8 cellular contexts compared by ENCODE assay signal in the genomic region with DNA sequence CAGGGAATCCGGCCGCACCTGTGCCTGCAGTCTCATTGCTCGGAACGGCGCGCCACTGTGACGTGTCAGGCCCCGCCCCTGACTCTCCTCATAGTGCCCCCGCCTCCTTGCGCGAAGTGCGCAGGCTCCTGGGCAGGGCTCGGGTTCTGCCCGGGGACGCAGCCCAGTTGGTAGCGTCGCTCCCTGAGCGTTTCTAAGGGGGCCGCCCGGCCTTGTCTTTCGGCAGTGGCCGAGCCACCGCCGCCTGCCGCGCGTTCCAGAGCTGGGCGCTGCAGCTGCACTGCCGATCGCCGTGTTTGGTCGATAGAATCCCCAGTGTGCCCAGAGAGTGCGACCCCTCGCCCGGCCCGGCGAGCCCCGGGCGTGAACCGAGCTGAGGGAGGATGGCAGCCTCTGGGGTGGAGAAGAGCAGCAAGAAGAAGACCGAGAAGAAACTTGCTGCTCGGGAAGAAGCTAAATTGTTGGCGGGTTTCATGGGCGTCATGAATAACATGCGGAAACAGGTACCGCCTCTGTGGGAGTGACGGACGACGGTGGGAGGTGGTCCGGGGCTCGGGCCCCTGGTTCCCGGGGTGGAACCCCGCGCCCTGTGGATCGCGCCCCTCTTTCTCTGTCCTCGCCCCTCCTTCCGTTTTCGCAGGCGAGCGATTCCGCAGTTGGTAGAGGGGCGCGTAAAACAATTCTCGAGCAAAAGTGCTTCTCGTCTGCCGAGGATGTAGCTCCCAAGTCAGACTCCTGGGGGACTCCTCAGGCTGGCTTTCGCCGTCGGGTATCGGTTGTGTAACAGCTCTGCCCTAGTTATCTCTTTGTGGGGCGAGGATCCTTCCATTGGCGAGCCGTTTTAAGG. TPM values are rescaled to one million over a fixed set of nuclear protein-coding genes. Genes with fewer than 3 reads are reported as not detected.
DNase-seq lines count a peak whose midpoint lies in the region; ATAC-seq, FAIRE-seq and TF ChIP-seq lines count a peak whose summit lies in the region.

A gene with protein sequence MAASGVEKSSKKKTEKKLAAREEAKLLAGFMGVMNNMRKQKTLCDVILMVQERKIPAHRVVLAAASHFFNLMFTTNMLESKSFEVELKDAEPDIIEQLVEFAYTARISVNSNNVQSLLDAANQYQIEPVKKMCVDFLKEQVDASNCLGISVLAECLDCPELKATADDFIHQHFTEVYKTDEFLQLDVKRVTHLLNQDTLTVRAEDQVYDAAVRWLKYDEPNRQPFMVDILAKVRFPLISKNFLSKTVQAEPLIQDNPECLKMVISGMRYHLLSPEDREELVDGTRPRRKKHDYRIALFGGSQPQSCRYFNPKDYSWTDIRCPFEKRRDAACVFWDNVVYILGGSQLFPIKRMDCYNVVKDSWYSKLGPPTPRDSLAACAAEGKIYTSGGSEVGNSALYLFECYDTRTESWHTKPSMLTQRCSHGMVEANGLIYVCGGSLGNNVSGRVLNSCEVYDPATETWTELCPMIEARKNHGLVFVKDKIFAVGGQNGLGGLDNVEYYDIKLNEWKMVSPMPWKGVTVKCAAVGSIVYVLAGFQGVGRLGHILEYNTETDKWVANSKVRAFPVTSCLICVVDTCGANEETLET (plus strand): TSS at position 142 of the 847 bp plus-strand sequence. CDS start 242 bp downstream, at position 384.

- H3K9ac ChIP-seq in mammary epithelial cell (ENCODE audit: insufficient read depth, low read length) (peak within 1 kb of the TSS; percentile 91), iPS-20b (ENCODE audit: low read depth, low read length) (peak within 1 kb of the TSS; percentile 92)

- H3K4me2 ChIP-seq in mammary epithelial cell (ENCODE audit: insufficient read depth, low read depth, low read length), result peak within 1 kb of the TSS; percentile 98

- H3K9me3 ChIP-seq in WERI-Rb-1 (ENCODE audit: severe bottlenecking) (no peaks in the 10 kb centered on the region), mammary epithelial cell (replicated peaks; ENCODE audit: insufficient read depth, low read length) (no peaks in the 10 kb centered on the region), iPS-20b (ENCODE audit: insufficient read depth, low read depth, low read length) (no peaks in the 10 kb centered on the region), small intestine (ENCODE audit: control insufficient read depth, low read depth) (no peaks in the 10 kb centered on the region)

- intact Hi-C loops in mammary epithelial cell (cut with micrococcal nuclease), result loop anchor here (1.0 to 2.0 kb wide), 2 partner anchors 19 to 76 kb away; partner anchors contain the start of gene NUP42

- dilution Hi-C loops in mammary epithelial cell (cut with HindIII; ENCODE audit: low sequenced_read_pairs), result no loop called here

- in situ Hi-C loops in ACHN (cut with HindIII; ENCODE audit: low pct_ligation_motif_present, low pct_unique_long_range_greater_than_20kb, low sequenced_read_pairs), result no loop called here
- in situ Hi-C loops in mammary epithelial cell (cut with MboI; ENCODE audit: low sequenced_read_pairs in 2 of 2), result no loop called here

- ATAC-seq in GM18870 (IDR thresholded peaks at IDR 0.05; ENCODE audit: unreplicated experiment), result peak; percentile 82
- peak; percentile 93 for ATAC-seq in HG03135 (IDR thresholded peaks at IDR 0.05; ENCODE audit: unreplicated experiment)

- FAIRE-seq in small intestine (lab: Jason Lieb, UNC), result no peak

- H3K27me3 ChIP-seq in WERI-Rb-1 (ENCODE audit: insufficient read depth, low read depth, severe bottlenecking), result no peaks in the 10 kb centered on the region
- no peaks in the 10 kb centered on the region for H3K27me3 ChIP-seq in mammary epithelial cell (ENCODE audit: insufficient read depth, low read length)
- no peaks in the 10 kb centered on the region for H3K27me3 ChIP-seq in iPS-20b (ENCODE audit: insufficient read depth, low read length)
- no peaks in the 10 kb centered on the region for H3K27me3 ChIP-seq in small intestine (ENCODE audit: control insufficient read depth in 2 of 2, insufficient read depth in 2 of 2, low read length in 2 of 2)

- BruUV-seq in mammary epithelial cell (replicated peaks; lab: Mats Ljungman, UMichigan), result TSS peak; percentile 33

- H3K4me1 ChIP-seq in mammary epithelial cell (ENCODE audit: insufficient read depth, low read length) (peaks cover 17% of the 10 kb centered on the region), iPS-20b (ENCODE audit: insufficient read depth, low read length) (peaks cover 17% of the 10 kb centered on the region), small intestine (ENCODE audit: control insufficient read depth in 2 of 2, insufficient read depth in 1 of 2, low read depth in 1 of 2, low read length in 1 of 2) (peaks cover 0 to 9% of the 10 kb centered on the region in 2 donors)

- peaks cover 6% of the 10 kb centered on the region; the same call in 1 of the 2 replicates for H3K36me3 ChIP-seq in WERI-Rb-1
- H3K36me3 ChIP-seq in mammary epithelial cell (ENCODE audit: insufficient read depth, low read length), result no peaks in the 10 kb centered on the region
- no peaks in the 10 kb centered on the region; the same call in 1 of the 2 replicates for H3K36me3 ChIP-seq in iPS-20b (ENCODE audit: insufficient read depth, low read depth, low read length)
- H3K36me3 ChIP-seq in small intestine (ENCODE audit: control insufficient read depth in 2 of 2, insufficient read depth in 2 of 2, low read length in 2 of 2), result no peaks in the 10 kb centered on the region

- H2AFZ ChIP-seq in mammary epithelial cell (ENCODE audit: low read depth, low read length), result peak within 1 kb of the TSS; percentile 89

- H3K4me3 ChIP-seq in WERI-Rb-1 (ENCODE audit: low read depth, low read length) (peak within 1 kb of the TSS; percentile 95), mammary epithelial cell (replicated peaks in 1 of 3; ENCODE audit: insufficient read depth in 1 of 3, low read depth in 2 of 3, low read length in 3 of 3) (peak within 1 kb of the TSS; percentile 70 to 99 (median 77)), iPS-20b (ENCODE audit: low read length) (peak within 1 kb of the TSS; percentile 96), small intestine (ENCODE audit: low read depth in 1 of 2, low read length in 2 of 2) (peak within 1 kb of the TSS; percentile 52 to 98)

- TF ChIP-seq CTCF in WERI-Rb-1 (IDR thresholded peaks at IDR 0.05; ENCODE audit: low read depth, low read length) (peak; percentile 30; the same call in 1 of the 2 replicates), mammary epithelial cell (conservative IDR thresholded peaks at IDR 0.05 in 1 of 2, IDR thresholded peaks at IDR 0.05 in 1 of 2; ENCODE audit: extremely low read depth in 1 of 2, insufficient read depth in 1 of 2, low read depth in 1 of 2, low read length in 2 of 2) (peak in 1 of 2 donors; percentile 28)

- H3K27ac ChIP-seq in WERI-Rb-1, result peak within 1 kb of the TSS; percentile 82
- H3K27ac ChIP-seq in mammary epithelial cell (ENCODE audit: insufficient read depth, low read depth, low read length), result peak within 1 kb of the TSS; percentile 93
- peak within 1 kb of the TSS; percentile 79 for H3K27ac ChIP-seq in iPS-20b (ENCODE audit: low read length)
- H3K27ac ChIP-seq in small intestine (ENCODE audit: low read depth in 1 of 2, low read length in 1 of 2), result peak within 1 kb of the TSS; percentile 91

- peaks cover 53% of the 10 kb centered on the region for H3K79me2 ChIP-seq in mammary epithelial cell (ENCODE audit: insufficient read depth, low read length)

- peak; percentile 98 for DNase-seq in ACHN
- DNase-seq in NCI-H2196 treated with DMSO at 0.1 percent for 48 hours (lab: John Stamatoyannopoulos, UW; ENCODE audit: unreplicated experiment), result peak; percentile 86
- DNase-seq in WERI-Rb-1, result peak; percentile 96
- peak; percentile 93 for DNase-seq in mammary epithelial cell
- DNase-seq in small intestine, result peak; percentile 96

- 2% methylated on average over 37 of the region's 74 CpGs for WGBS in mammary epithelial cell (ENCODE audit: low coverage, missing lambda C conversion rate)
- WGBS in small intestine, 3 donors, result 0 to 1% (median 0%) methylated on average over 65 to 74 of the region's 74 CpGs

- CTCF ChIA-PET in mammary epithelial cell (lab: Charles Lee; ENCODE audit: low non-redundant PET), result interaction anchor here (0.8 kb wide), 2 partner anchors 20 to 33 kb away, joined by 3 to 16 read pairs; no protein-coding TSS in a partner anchor

- no peaks in the 10 kb centered on the region for H4K20me1 ChIP-seq in mammary epithelial cell (ENCODE audit: insufficient read depth, low read length)

RNA-seq across cellular contexts. Expression of the gene that starts here (rescaled TPM):
- 10 to 100 TPM; 33.3 to 39.2 TPM for total RNA-seq in mammary epithelial cell
- 24.9 TPM for polyA plus RNA-seq in mammary epithelial cell
- 5.9 TPM for polyA minus RNA-seq in mammary epithelial cell
- 10 to 100 TPM; 12.5 to 16.8 (median 15.5) TPM for polyA plus RNA-seq in small intestine

Comparison
In these comparisons a context has a peak if more than half of its experiments do, and no peak if none do; other contexts are left out.
1. Peak in every context shown above with its lines: DNase-seq, ATAC-seq, H3K4me3 ChIP-seq and H3K27ac ChIP-seq.